ENCODE assay signal across 18 cellular contexts in the genomic region with DNA sequence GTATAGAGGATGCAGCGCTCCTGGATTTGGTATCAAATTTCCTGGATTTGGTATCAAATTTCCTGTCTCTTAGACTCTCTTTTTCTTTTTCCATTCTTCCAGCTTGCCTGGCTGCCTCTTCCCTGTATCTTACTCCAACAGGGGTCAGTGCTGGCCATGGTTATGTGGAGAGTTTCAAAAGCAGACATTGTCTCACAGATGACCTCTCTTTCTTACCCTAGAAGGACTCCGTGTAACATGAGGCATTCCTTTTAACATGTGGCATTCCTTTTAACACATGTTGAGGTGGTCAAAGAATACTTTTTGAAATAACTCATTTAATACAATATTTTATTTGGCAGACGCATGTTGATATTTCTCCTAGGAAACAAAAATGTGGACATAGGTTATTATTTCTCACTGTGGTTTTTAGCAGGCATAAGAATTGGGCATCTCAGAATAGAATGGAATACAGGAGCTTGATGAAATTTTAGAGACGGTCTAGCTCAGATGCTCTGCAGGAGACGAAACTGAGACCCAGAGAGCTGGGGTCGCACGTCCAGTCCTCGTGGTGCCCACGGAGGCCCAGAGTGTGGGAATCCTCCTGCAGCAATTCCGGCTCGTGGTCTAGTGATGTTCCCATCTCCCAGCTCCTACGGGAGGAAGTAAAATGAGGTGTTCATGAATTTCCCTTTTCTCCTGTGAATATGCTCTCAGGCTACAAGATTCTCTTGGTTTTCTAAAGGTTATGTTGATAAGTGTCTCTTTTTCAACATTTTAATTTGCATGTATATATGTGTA. TPM values are rescaled to one million over a fixed set of nuclear protein-coding genes. Genes with fewer than 3 reads are reported as not detected.
DNase-seq lines count a peak whose midpoint lies in the region; ATAC-seq and TF ChIP-seq lines count a peak whose summit lies in the region.
"Had no signal": no experiment of that assay in that cellular context is flagged by ENCODE, and none has a peak within 500 bp of the region (broad histone marks: within the 10 kb centered on the region; RNA-seq: fewer than 3 reads in every experiment).

No MANE protein-coding gene starts in this region.

- H3K27ac Mint-ChIP-seq in activated CD8-positive, alpha-beta memory T cell treated with anti-CD3 and anti-CD28 coated beads, Interleukin-2, amount 10 ng/mL, durations not matched to agents 7 days and 5 days, result no peak overlapping the region
- H3K27ac Mint-ChIP-seq: stimulated activated memory B cell treated with anti-CD40 and anti-IgM and Interleukin-4, amounts not matched to agents 10 μg/mL and 1 μg/mL and 100 μg/mL, for 72 hours had no signal

- no peaks in the 10 kb centered on the region for H4K20me1 ChIP-seq in SK-N-SH (ENCODE audit: insufficient read depth)

- WGBS in SK-N-SH (ENCODE audit: low lambda C conversion rate), result 84% methylated on average over 12 of the region's 12 CpGs

- no peak overlapping the region for H3K4me2 ChIP-seq in SK-N-SH
- H3K4me2 ChIP-seq: KMS-11 had no signal

- H3F3A ChIP-seq in SK-N-SH (replicated peaks; ENCODE audit: insufficient read depth), result peaks cover 9% of the 10 kb centered on the region

- TF ChIP-seq EP300 in SK-N-SH (IDR thresholded peaks at IDR 0.05; ENCODE audit: borderline replicate concordance in 1 of 2, low read depth in 1 of 2, low read length in 1 of 2), result no peak

- H3K4me3 ChIP-seq in SK-N-SH (ENCODE audit: low read depth in 2 of 2, low read length in 1 of 2), result no peak overlapping the region
- H3K4me3 ChIP-seq in astrocyte of the spinal cord (ENCODE audit: low read depth, low read length), result no peak overlapping the region
- no peak overlapping the region for H3K4me3 ChIP-seq in fibroblast of villous mesenchyme (ENCODE audit: low read depth, low read length)
- no peak overlapping the region for H3K4me3 ChIP-seq in tibial artery
- no peak overlapping the region for H3K4me3 ChIP-seq in dorsolateral prefrontal cortex
- H3K4me3 ChIP-seq: spleen, upper lobe of left lung had no signal

- DNase-seq in SK-N-SH (no peak), astrocyte of the spinal cord (ENCODE audit: low read depth, low spot score) (peak; percentile 80), fibroblast of villous mesenchyme (ENCODE audit: low read depth) (peak; percentile 34), tibial artery (no peak), dorsolateral prefrontal cortex (no peak)
- DNase-seq in activated CD8-positive, alpha-beta memory T cell treated with anti-CD3 and anti-CD28 coated beads, Interleukin-2, amount 10 ng/mL, durations not matched to agents 7 days and 5 days, result no peak
- DNase-seq: activated CD8-positive, alpha-beta memory T cell treated with anti-CD3 and anti-CD28 coated beads, Interleukin-2, amount 50 U/mL, for 48 hours; DMS53; effector CD4-positive, alpha-beta T cell; naive B cell; spleen; upper lobe of left lung had no signal

- H3K27ac ChIP-seq in SK-N-SH (ENCODE audit: low read depth in 2 of 2, low read length in 1 of 2) (no peak overlapping the region), tibial artery (peak overlapping the region; percentile 53 to 66), dorsolateral prefrontal cortex (no peak overlapping the region)
- H3K27ac ChIP-seq: 22Rv1, KMS-11, spleen, upper lobe of left lung had no signal

- no peaks in the 10 kb centered on the region for H3K79me2 ChIP-seq in SK-N-SH (ENCODE audit: insufficient read depth)

- no peaks in the 10 kb centered on the region for H3K9me3 Mint-ChIP-seq in activated CD8-positive, alpha-beta memory T cell treated with anti-CD3 and anti-CD28 coated beads, Interleukin-2, amount 10 ng/mL, durations not matched to agents 7 days and 5 days (ENCODE audit: low read depth)
- H3K9me3 Mint-ChIP-seq: stimulated activated memory B cell treated with anti-CD40 and anti-IgM and Interleukin-4, amounts not matched to agents 10 μg/mL and 1 μg/mL and 100 μg/mL, for 72 hours had no signal

- H2AFZ ChIP-seq in SK-N-SH (ENCODE audit: low read depth), result no peak overlapping the region

- no peak for ATAC-seq in SK-N-SH treated with all-trans-retinoic acid at 6 μM for 48 hours
- no peak for ATAC-seq in activated CD8-positive, alpha-beta memory T cell treated with anti-CD3 and anti-CD28 coated beads, Interleukin-2, amount 10 ng/mL, durations not matched to agents 7 days and 5 days
- no peak for ATAC-seq in HG02973 (IDR thresholded peaks at IDR 0.05; ENCODE audit: unreplicated experiment)
- ATAC-seq: activated CD4-positive, CD25-positive, alpha-beta regulatory T cell treated with anti-CD3 and anti-CD28 coated beads, Interleukin-2, amount 50 U/mL, for 24 hours; stimulated activated memory B cell treated with anti-CD40 and anti-IgM and Interleukin-4, amounts not matched to agents 10 μg/mL and 1 μg/mL and 100 μg/mL, for 72 hours had no signal

- H3K9me2 ChIP-seq in SK-N-SH, result no peaks in the 10 kb centered on the region

- H3K9me3 ChIP-seq in SK-N-SH, result no peaks in the 10 kb centered on the region
- no peaks in the 10 kb centered on the region for H3K9me3 ChIP-seq in tibial artery
- H3K9me3 ChIP-seq: spleen, upper lobe of left lung had no signal

- no peak for TF ChIP-seq RAD21 in SK-N-SH (IDR thresholded peaks at IDR 0.05; ENCODE audit: low read length)

- H3K36me3 Mint-ChIP-seq in activated CD8-positive, alpha-beta memory T cell treated with anti-CD3 and anti-CD28 coated beads, Interleukin-2, amount 10 ng/mL, durations not matched to agents 7 days and 5 days, result no peaks in the 10 kb centered on the region
- H3K36me3 Mint-ChIP-seq: naive B cell; stimulated activated memory B cell treated with anti-CD40 and anti-IgM and Interleukin-4, amounts not matched to agents 10 μg/mL and 1 μg/mL and 100 μg/mL, for 72 hours had no signal

- intact Hi-C loops in tibial artery (cut with DNase I; ENCODE audit: low total_unique reads) (no loop called here), dorsolateral prefrontal cortex (cut with DNase I) (loop anchor here in 1 of 2 donors (10.0 kb wide), 1 partner anchor 1413 kb away; no protein-coding TSS in a partner anchor)

- peaks cover 59% of the 10 kb centered on the region for H3K27me3 Mint-ChIP-seq in activated CD8-positive, alpha-beta memory T cell treated with anti-CD3 and anti-CD28 coated beads, Interleukin-2, amount 10 ng/mL, durations not matched to agents 7 days and 5 days

- H3K4me1 ChIP-seq in SK-N-SH (ENCODE audit: control insufficient read depth in 1 of 2, insufficient read depth in 2 of 2, low read depth in 1 of 2, low read length in 1 of 2) (peaks cover 0 to 4% of the 10 kb centered on the region in 2 experiments; a peak in 2 of 4 replicates), tibial artery (peaks cover 0 to 30% (median 9%) of the 10 kb centered on the region in 4 donors)

- in situ Hi-C loops in astrocyte of the spinal cord (cut with HindIII; ENCODE audit: low sequenced_read_pairs), result no loop called here

- H3K27me3 ChIP-seq in SK-N-SH (ENCODE audit: insufficient read depth), result no peaks in the 10 kb centered on the region
- H3K27me3 ChIP-seq in tibial artery, result no peaks in the 10 kb centered on the region
- peaks cover 0 to 10% (median 0%) of the 10 kb centered on the region in 45 donors for H3K27me3 ChIP-seq in dorsolateral prefrontal cortex
- H3K27me3 ChIP-seq: upper lobe of left lung had no signal

- H3K36me3 ChIP-seq in SK-N-SH (replicated peaks in 1 of 2; ENCODE audit: control insufficient read depth in 1 of 2, insufficient read depth in 2 of 2, low read length in 1 of 2) (no peaks in the 10 kb centered on the region), tibial artery (no peaks in the 10 kb centered on the region)
- H3K36me3 ChIP-seq: spleen, upper lobe of left lung had no signal

- no peak overlapping the region for H3K4me3 Mint-ChIP-seq in activated CD8-positive, alpha-beta memory T cell treated with anti-CD3 and anti-CD28 coated beads, Interleukin-2, amount 10 ng/mL, durations not matched to agents 7 days and 5 days
- H3K4me3 Mint-ChIP-seq: naive B cell; stimulated activated memory B cell treated with anti-CD40 and anti-IgM and Interleukin-4, amounts not matched to agents 10 μg/mL and 1 μg/mL and 100 μg/mL, for 72 hours had no signal

- TF ChIP-seq CTCF in SK-N-SH (IDR thresholded peaks at IDR 0.05) (peak; percentile 27), astrocyte of the spinal cord (IDR thresholded peaks at IDR 0.05; ENCODE audit: low read depth, low read length) (peak; percentile 44), fibroblast of villous mesenchyme (IDR thresholded peaks at IDR 0.05; ENCODE audit: insufficient read depth, low read depth, low read length) (peak; percentile 33), tibial artery (IDR thresholded peaks at IDR 0.05) (peak; percentile 28), dorsolateral prefrontal cortex (IDR thresholded peaks at IDR 0.05 in 54 of 56, conservative IDR thresholded peaks at IDR 0.05 in 2 of 56; ENCODE audit: low read depth in 1 of 56, partially characterized antibody in 56 of 56) (no peak)

- POLR2A ChIA-PET in SK-N-SH (lab: Yijun Ruan, JAX), result no interaction called here

- H3K9ac ChIP-seq in SK-N-SH, result no peak overlapping the region
- H3K9ac ChIP-seq: KMS-11 had no signal

- CTCF ChIA-PET in SK-N-SH (lab: Yijun Ruan, JAX), result interaction anchor here (0.6 kb wide), 1 partner anchor 1534 kb away, joined by 3 read pairs; no protein-coding TSS in a partner anchor
- CTCF ChIA-PET in activated CD8-positive, alpha-beta memory T cell treated with anti-CD3 and anti-CD28 coated beads, Interleukin-2, amount 10 ng/mL, durations not matched to agents 7 days and 5 days (lab: Charles Lee), result no interaction called here

- peaks cover 16% of the 10 kb centered on the region for H3K4me1 Mint-ChIP-seq in activated CD8-positive, alpha-beta memory T cell treated with anti-CD3 and anti-CD28 coated beads, Interleukin-2, amount 10 ng/mL, durations not matched to agents 7 days and 5 days
- H3K4me1 Mint-ChIP-seq: naive B cell had no signal

TF ChIP-seq in SK-N-SH, 30 proteins besides CTCF, POLR2A, EP300 and RAD21 (continues in another document):
- TF ChIP-seq EZH2phosphoT487 (IDR thresholded peaks at IDR 0.05; ENCODE audit: borderline replicate concordance, low read depth) (no peak), GATA2 (CRISPR knock-in tag; IDR thresholded peaks at IDR 0.05) (no peak), FOXM1 (IDR thresholded peaks at IDR 0.05; ENCODE audit: low read depth) (no peak), JUND (IDR thresholded peaks at IDR 0.05) (no peak), RCOR1 (IDR thresholded peaks at IDR 0.05; ENCODE audit: low read length) (no peak)

TF ChIP-seq in SK-N-SH treated with all-trans-retinoic acid at 6 μM for 48 hours, 23 proteins besides CTCF, POLR2A, EP300 and RAD21 (continues in another document):
- no peak for TF ChIP-seq ZC3H10 (CRISPR knock-in tag; IDR thresholded peaks at IDR 0.05)
- TF ChIP-seq TOX (CRISPR knock-in tag; IDR thresholded peaks at IDR 0.05; ENCODE audit: borderline replicate concordance), result no peak
- no peak for TF ChIP-seq ARNTL (CRISPR knock-in tag; IDR thresholded peaks at IDR 0.05; ENCODE audit: borderline replicate concordance, low read depth)
- no peak for TF ChIP-seq SNAI2 (CRISPR knock-in tag; IDR thresholded peaks at IDR 0.05)
- TF ChIP-seq RARB (CRISPR knock-in tag; IDR thresholded peaks at IDR 0.05), result no peak

RNA-seq across cellular contexts. Expression of gene PITRM1, which starts 59.6 kb away (rescaled TPM):
- 45.9 and 79.6 TPM in 2 replicates for polyA plus RNA-seq in SK-N-SH (2012; rRNA removed)
- polyA plus RNA-seq in SK-N-SH (2012; cell fraction: cytosol; rRNA removed), result 46.3 and 52.8 TPM in 2 replicates
- polyA plus RNA-seq in SK-N-SH (2012; cell fraction: nucleus; rRNA removed), result 185 and 200 TPM in 2 replicates
- total RNA-seq in fibroblast of villous mesenchyme, result 84.6 and 88.3 TPM in 2 replicates
- total RNA-seq in activated CD8-positive, alpha-beta memory T cell treated with anti-CD3 and anti-CD28 coated beads, Interleukin-2, amount 10 ng/mL, durations not matched to agents 7 days and 5 days, result 10 to 100 TPM; 65.3 to 71.3 TPM
- 100 to 1,000 TPM in 96 of 120 experiments, 10 to 100 TPM in 24; 72.5 to 149 (median 112) TPM for total RNA-seq in dorsolateral prefrontal cortex

Comparison
In these comparisons a context has a peak if more than half of its experiments do, and no peak if none do; other contexts are left out.
1. DNase-seq: peak in astrocyte of the spinal cord (single experiment) and fibroblast of villous mesenchyme (single experiment); none in SK-N-SH (single experiment), tibial artery (0 of 2), activated CD8-positive, alpha-beta memory T cell treated with anti-CD3 and anti-CD28 coated beads, Interleukin-2, amount 10 ng/mL, durations not matched to agents 7 days and 5 days (single experiment) and dorsolateral prefrontal cortex (0 of 10).
2. H3K27ac ChIP-seq: peak in tibial artery (2 of 2); none in SK-N-SH (0 of 2) and dorsolateral prefrontal cortex (0 of 59).
3. CTCF ChIP-seq: peak in SK-N-SH (single experiment), astrocyte of the spinal cord (single experiment), fibroblast of villous mesenchyme (single experiment) and tibial artery (2 of 2); none in dorsolateral prefrontal cortex (0 of 56).